17 cellular contexts compared by ENCODE assay signal in the genomic region with DNA sequence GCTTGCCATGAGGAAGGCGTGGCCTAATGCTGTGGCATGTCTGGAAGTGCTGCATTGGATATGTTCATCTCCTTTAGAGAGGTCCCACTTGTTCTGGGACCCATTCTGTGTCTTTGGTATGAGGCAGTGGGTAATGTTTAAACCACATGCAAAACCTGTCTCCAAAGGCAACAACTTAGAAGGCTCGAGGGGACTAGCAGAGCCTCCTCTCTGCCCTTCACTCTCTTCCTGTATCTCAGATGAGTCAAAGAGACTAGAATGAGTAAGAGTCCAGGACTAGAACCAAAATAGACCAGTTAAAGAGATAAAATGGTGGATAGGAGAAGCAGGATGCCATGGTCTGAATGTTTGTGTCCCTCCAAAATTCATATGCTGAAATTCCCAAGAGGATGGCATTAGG.
DNase-seq lines count a peak whose midpoint lies in the region; ATAC-seq and TF ChIP-seq lines count a peak whose summit lies in the region.
"Had no signal": no experiment of that assay in that cellular context is flagged by ENCODE, and none has a peak within 500 bp of the region (broad histone marks: within the 10 kb centered on the region; RNA-seq: fewer than 3 reads in every experiment).

No MANE protein-coding gene starts in this region.

- H3K4me3 ChIP-seq in stomach, result no peak overlapping the region
- H3K4me3 ChIP-seq: SK-N-MC had no signal

- TF ChIP-seq EP300 in stomach (IDR thresholded peaks at IDR 0.05), result no peak

- H3K27ac ChIP-seq in stomach, result no peak overlapping the region
- H3K27ac ChIP-seq: SK-N-MC had no signal

- no peak for DNase-seq in posterior cingulate gyrus
- no peak for DNase-seq in stomach
- no peak for DNase-seq in stimulated activated CD4-positive, alpha-beta T cell treated with anti-CD3 and anti-CD28 coated beads, Interleukin-12 subunit alpha, Interleukin-12 subunit beta, amount 100 ng/mL, for 4 hours
- DNase-seq in DMS114 treated with DMSO at 0.1 percent for 48 hours (lab: John Stamatoyannopoulos, UW; ENCODE audit: unreplicated experiment), result no peak
- DNase-seq: activated CD4-positive, CD25-positive, alpha-beta regulatory T cell; activated naive CD8-positive, alpha-beta T cell treated with anti-CD3 and anti-CD28 coated beads, Interleukin-2, amount 50 U/mL, for 24 hours; AML-193; DND-41; hypothalamus; NCI-H187; nephron progenitor cell had no signal

- peak; percentile 96 for ATAC-seq in GM18861 (IDR thresholded peaks at IDR 0.05; ENCODE audit: unreplicated experiment)
- ATAC-seq in GM21423 (IDR thresholded peaks at IDR 0.05; ENCODE audit: unreplicated experiment), result peak; percentile 93
- peak; percentile 68 for ATAC-seq in HG02970 (IDR thresholded peaks at IDR 0.05; ENCODE audit: low FRiP score, unreplicated experiment)
- ATAC-seq in HG03521 (IDR thresholded peaks at IDR 0.05; ENCODE audit: unreplicated experiment), result peak; percentile 68
- ATAC-seq: activated naive CD8-positive, alpha-beta T cell treated with anti-CD3 and anti-CD28 coated beads, Interleukin-2, amount 50 U/mL, for 24 hours; esophagus mucosa had no signal

- no peak for TF ChIP-seq CTCF in stomach (IDR thresholded peaks at IDR 0.05)

- no peaks in the 10 kb centered on the region for H3K4me1 ChIP-seq in stomach

- no peaks in the 10 kb centered on the region for H3K36me3 ChIP-seq in stomach

- H3K9me3 ChIP-seq in stomach, result no peaks in the 10 kb centered on the region

- H3K27me3 ChIP-seq in stomach, result peaks cover 0 to 4% (median 0%) of the 10 kb centered on the region in 3 donors

- intact Hi-C loops in posterior cingulate gyrus (cut with DNase I), result no loop called here
- intact Hi-C loops in stomach (cut with DNase I; ENCODE audit: low total_unique reads), result no loop called here

- TF ChIP-seq POLR2A in stomach (IDR thresholded peaks at IDR 0.05), result no peak

- whole genome bisulfite sequencing in stomach, 5 donors, result 46 to 79% (median 58%) methylated on average over 2 of the region's 2 CpGs
